Comparison of ENCODE assay signal across 10 cellular contexts in genomic region chr2:100365434-100365833, GRCh38. TPM values are rescaled to one million over a fixed set of nuclear protein-coding genes. Genes with fewer than 3 reads are reported as not detected.
DNase-seq lines count a peak whose midpoint lies in the region; ATAC-seq and TF ChIP-seq lines count a peak whose summit lies in the region.
"Had no signal": no experiment of that assay in that cellular context is flagged by ENCODE, and none has a peak within 500 bp of the region (broad histone marks: within the 10 kb centered on the region; RNA-seq: fewer than 3 reads in every experiment).

No MANE protein-coding gene starts in this region.

- intact Hi-C loops in Calu3 (cut with micrococcal nuclease; ENCODE audit: unreplicated experiment) (loop anchor here (5.0 kb wide), 2 partner anchors 43 to 73 kb away; partner anchors contain the start of gene LONRF2), transverse colon (cut with DNase I; ENCODE audit: low total_unique reads) (loop anchor here (2.0 kb wide), 1 partner anchor 53 kb away; no protein-coding TSS in a partner anchor)

- CTCF ChIA-PET in Calu3 (lab: Charles Lee): interaction anchor here (0.6 to 1.1 kb wide), 4 partner anchors 15 to 184 kb away, joined by 3 to 11 read pairs (median 4); no protein-coding TSS in a partner anchor

- no peak for TF ChIP-seq EP300 in transverse colon (IDR thresholded peaks at IDR 0.05; ENCODE audit: low read depth)

- H3K4me1 ChIP-seq in adipocyte (ENCODE audit: control insufficient read depth, insufficient read depth, low read length) (peaks cover 14% of the 10 kb centered on the region), transverse colon (no peaks in the 10 kb centered on the region)

- H3K36me3 Mint-ChIP-seq in Calu3 (ENCODE audit: insufficient read depth, unreplicated experiment): peaks cover 9% of the 10 kb centered on the region

- TF ChIP-seq CTCF in Calu3 (IDR thresholded peaks at IDR 0.05; ENCODE audit: unreplicated experiment) (no peak), transverse colon (IDR thresholded peaks at IDR 0.05) (no peak)

- H3K9ac ChIP-seq in adipocyte (ENCODE audit: low read length): no peak overlapping the region

- H3K36me3 ChIP-seq in adipocyte (ENCODE audit: control insufficient read depth, insufficient read depth, low read length, severe bottlenecking): no peaks in the 10 kb centered on the region
- H3K36me3 ChIP-seq in transverse colon: no peaks in the 10 kb centered on the region

- BruUV-seq in Calu3 (replicated peaks; lab: Mats Ljungman, UMichigan): no TSS peak

- no peak for TF ChIP-seq POLR2A in transverse colon (IDR thresholded peaks at IDR 0.05)

- DNase-seq in Calu3: peak; percentile 82
- peak; percentile 89 for DNase-seq in NCI-H1105 treated with DMSO at 0.1 percent for 48 hours (lab: John Stamatoyannopoulos, UW)
- peak; percentile 61 for DNase-seq in adipocyte (ENCODE audit: low read depth)
- peak; percentile 68 for DNase-seq in iris pigment epithelial cell (ENCODE audit: low read depth)
- no peak for DNase-seq in T-helper 9 cell
- no peak for DNase-seq in transverse colon
- DNase-seq: activated naive CD4-positive, alpha-beta T cell treated with Interleukin-2 at 50 U/mL for 16 hours; naive B cell had no signal

- H3K4me3 ChIP-seq in adipocyte (ENCODE audit: low read length) (no peak overlapping the region), transverse colon (no peak overlapping the region)

- no peaks in the 10 kb centered on the region for H3K27me3 Mint-ChIP-seq in Calu3 (ENCODE audit: unreplicated experiment)

- no peak overlapping the region for H3K4me3 Mint-ChIP-seq in Calu3 (ENCODE audit: low read depth, unreplicated experiment)

- no peak overlapping the region for H3K27ac ChIP-seq in transverse colon

- peaks cover 10% of the 10 kb centered on the region for H3K27me3 ChIP-seq in adipocyte (replicated peaks; ENCODE audit: control insufficient read depth, insufficient read depth, low read length)
- H3K27me3 ChIP-seq in transverse colon: no peaks in the 10 kb centered on the region

- ATAC-seq in HG02938 (IDR thresholded peaks at IDR 0.05; ENCODE audit: unreplicated experiment) (no peak), GM21786 (IDR thresholded peaks at IDR 0.05; ENCODE audit: unreplicated experiment) (no peak)

- peak overlapping the region; percentile 54 for H3K27ac Mint-ChIP-seq in Calu3 (ENCODE audit: unreplicated experiment)
- H3K27ac Mint-ChIP-seq: naive B cell had no signal

- H3K9me3 Mint-ChIP-seq in Calu3 (ENCODE audit: low read depth, unreplicated experiment): peaks cover 9% of the 10 kb centered on the region

- peaks cover 18% of the 10 kb centered on the region for H3K4me1 Mint-ChIP-seq in Calu3 (ENCODE audit: low read depth, unreplicated experiment)
- H3K4me1 Mint-ChIP-seq: naive B cell had no signal

- WGBS in transverse colon (ENCODE audit: low coverage in 1 of 2), 2 donors: 20 to 29% methylated on average over 3 of the region's 3 CpGs

- in situ Hi-C loops in transverse colon (cut with MboI; ENCODE audit: low pct_ligation_motif_present in 1 of 4, low pct_unique_long_range_greater_than_20kb in 1 of 4, low sequenced_read_pairs in 3 of 4): no loop called here

- H3K9me3 ChIP-seq in adipocyte (ENCODE audit: control insufficient read depth, low read length): peaks cover 18% of the 10 kb centered on the region
- no peaks in the 10 kb centered on the region for H3K9me3 ChIP-seq in transverse colon

RNA-seq across cellular contexts. Expression of gene LONRF2, which starts 43.1 kb away (rescaled TPM):
- total RNA-seq in Calu3 (2022) (8.7 and 9.7 TPM in 2 replicates), transverse colon (1 to 10 TPM; 2.3 to 4.8 (median 2.6) TPM)

RNA-seq across cellular contexts. Expression of gene CHST10, which starts 52.0 kb away (rescaled TPM):
- total RNA-seq in Calu3 (2022): 14.2 and 15.5 TPM in 2 replicates
- 1 to 10 TPM; 1.1 to 7.8 (median 4.0) TPM for total RNA-seq in transverse colon

Comparison
In these comparisons a context has a peak if more than half of its experiments do, and no peak if none do; other contexts are left out.
1. DNase-seq: peak in Calu3 (single experiment), NCI-H1105 treated with DMSO at 0.1 percent for 48 hours (single experiment), adipocyte (single experiment) and iris pigment epithelial cell (single experiment); none in T-helper 9 cell (single experiment) and transverse colon (single experiment).